10 cellular contexts compared by ENCODE assay signal in the genomic region with DNA sequence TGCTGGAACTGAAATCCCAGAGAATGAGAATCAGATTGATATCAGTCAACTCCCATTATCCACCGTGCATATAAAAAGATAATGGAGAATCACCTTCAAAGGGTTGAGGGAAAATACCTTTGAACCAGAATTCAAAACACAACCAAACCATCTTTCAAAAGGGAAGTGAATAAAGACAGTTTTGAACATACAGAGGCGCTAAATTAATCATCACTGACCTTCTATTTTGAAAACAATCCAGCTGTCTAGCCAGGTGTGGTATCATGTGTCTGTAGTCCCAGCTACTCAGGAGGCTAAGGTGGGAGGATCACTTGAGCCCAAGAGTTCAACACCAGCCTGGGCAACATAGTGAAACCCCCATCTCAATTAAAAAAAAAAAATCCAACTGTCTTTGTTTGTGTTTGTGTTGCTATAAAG.
DNase-seq lines count a peak whose midpoint lies in the region; ATAC-seq and TF ChIP-seq lines count a peak whose summit lies in the region.
"Had no signal": no experiment of that assay in that cellular context is flagged by ENCODE, and none has a peak within 500 bp of the region (broad histone marks: within the 10 kb centered on the region; RNA-seq: fewer than 3 reads in every experiment).

No MANE protein-coding gene starts in this region.

- CTCF ChIA-PET in activated CD4-positive, alpha-beta T cell treated with anti-CD3 and anti-CD28 coated beads, Interleukin-2, amount 10 ng/mL, durations not matched to agents 7 days and 5 days (lab: Charles Lee) = no interaction called here

- peak; percentile 92 for ATAC-seq in GM21381 (IDR thresholded peaks at IDR 0.05; ENCODE audit: unreplicated experiment)
- ATAC-seq in HG03135 (IDR thresholded peaks at IDR 0.05; ENCODE audit: unreplicated experiment) = peak; percentile 89
- no peak for ATAC-seq in central memory CD8-positive, alpha-beta T cell (replicated peaks; ENCODE audit: extremely low read depth, poor library complexity, severe bottlenecking)
- no peak for ATAC-seq in omental fat pad (ENCODE audit: low FRiP score)
- ATAC-seq: A549 had no signal

- POLR2A ChIA-PET in activated CD4-positive, alpha-beta T cell treated with anti-CD3 and anti-CD28 coated beads, Interleukin-2, amount 10 ng/mL, durations not matched to agents 7 days and 5 days (lab: Charles Lee) = no interaction called here

- H3K36me3 Mint-ChIP-seq in activated CD4-positive, alpha-beta T cell treated with anti-CD3 and anti-CD28 coated beads, Interleukin-2, amount 10 ng/mL, durations not matched to agents 7 days and 5 days (ENCODE audit: low read depth) = peaks cover 37% of the 10 kb centered on the region
- H3K36me3 Mint-ChIP-seq in central memory CD8-positive, alpha-beta T cell (ENCODE audit: insufficient read depth) = peaks cover 6% of the 10 kb centered on the region

- DNase-seq in activated CD4-positive, alpha-beta T cell treated with anti-CD3 and anti-CD28 coated beads for 48 hours = peak; percentile 35
- DNase-seq in activated CD4-positive, alpha-beta T cell treated with anti-CD3 and anti-CD28 coated beads, Interleukin-2, amount 10 ng/mL, durations not matched to agents 7 days and 5 days = no peak
- no peak for DNase-seq in central memory CD8-positive, alpha-beta T cell (ENCODE audit: low spot score in 2 of 2)
- DNase-seq in SKM-1 treated with dmso at 0.1 percent for 144 hours (lab: John Stamatoyannopoulos, UW; ENCODE audit: unreplicated experiment) (no peak), glomerular visceral epithelial cell (ENCODE audit: extremely low spot score) (no peak), omental fat pad (ENCODE audit: low spot score) (no peak)
- DNase-seq: esophagus squamous epithelium had no signal

- no peaks in the 10 kb centered on the region for H3K27me3 Mint-ChIP-seq in activated CD4-positive, alpha-beta T cell treated with anti-CD3 and anti-CD28 coated beads, Interleukin-2, amount 10 ng/mL, durations not matched to agents 7 days and 5 days
- H3K27me3 Mint-ChIP-seq in central memory CD8-positive, alpha-beta T cell = no peaks in the 10 kb centered on the region

- H3K9me3 Mint-ChIP-seq in activated CD4-positive, alpha-beta T cell treated with anti-CD3 and anti-CD28 coated beads, Interleukin-2, amount 10 ng/mL, durations not matched to agents 7 days and 5 days = peaks cover 2% of the 10 kb centered on the region
- no peaks in the 10 kb centered on the region for H3K9me3 Mint-ChIP-seq in central memory CD8-positive, alpha-beta T cell

- TF ChIP-seq CTCF in omental fat pad (IDR thresholded peaks at IDR 0.05) = no peak

- peaks cover 36% of the 10 kb centered on the region for H3K4me1 Mint-ChIP-seq in activated CD4-positive, alpha-beta T cell treated with anti-CD3 and anti-CD28 coated beads, Interleukin-2, amount 10 ng/mL, durations not matched to agents 7 days and 5 days
- peaks cover 47% of the 10 kb centered on the region for H3K4me1 Mint-ChIP-seq in central memory CD8-positive, alpha-beta T cell

- H3K27ac Mint-ChIP-seq in activated CD4-positive, alpha-beta T cell treated with anti-CD3 and anti-CD28 coated beads, Interleukin-2, amount 10 ng/mL, durations not matched to agents 7 days and 5 days = no peak overlapping the region
- H3K27ac Mint-ChIP-seq in central memory CD8-positive, alpha-beta T cell (ENCODE audit: low read depth) = peak overlapping the region; percentile 16

- H3K4me3 Mint-ChIP-seq in activated CD4-positive, alpha-beta T cell treated with anti-CD3 and anti-CD28 coated beads, Interleukin-2, amount 10 ng/mL, durations not matched to agents 7 days and 5 days = no peak overlapping the region
- H3K4me3 Mint-ChIP-seq in central memory CD8-positive, alpha-beta T cell = no peak overlapping the region

Comparison
In these comparisons a context has a peak if more than half of its experiments do, and no peak if none do; other contexts are left out.
1. ATAC-seq: peak in GM21381 (single experiment) and HG03135 (single experiment); none in central memory CD8-positive, alpha-beta T cell (single experiment) and omental fat pad (single experiment).